Comparison of ENCODE assay signal across 32 cellular contexts in genomic region chr1:246032984-246033383, GRCh38.
"Had no signal": no experiment of that assay in that cellular context is flagged by ENCODE, and none has a peak within 500 bp of the region (broad histone marks: within the 10 kb centered on the region; RNA-seq: fewer than 3 reads in every experiment).

No MANE protein-coding gene starts in this region.

- H3K4me3 Mint-ChIP-seq: activated B cell treated with CpG ODN at 0.5 μM for 24 hours; activated CD8-positive, alpha-beta T cell treated with anti-CD3 and anti-CD28 coated beads for 36 hours; activated naive CD8-positive, alpha-beta T cell; activated T-cell treated with anti-CD3 and anti-CD28 coated beads, Interleukin-2, amount 50 U/mL, for 4 hours; activated T-helper 17 cell treated with anti-CD3 and anti-CD28 coated beads, Interleukin-2, amount 50 U/mL, for 72 hours; endodermal cell; T-helper 17 cell; T-helper 2 cell treated with Interferon-gamma antibody and Interleukin-4, amounts not matched to agents 5 μg/mL and 100 μg/mL, for 36 hours had no signal

- H3K4me1 Mint-ChIP-seq: activated T-helper 17 cell treated with anti-CD3 and anti-CD28 coated beads, Interleukin-2, amount 50 U/mL, for 72 hours; T-helper 17 cell had no signal

- H3K4me3 ChIP-seq: colonic mucosa, esophagus muscularis mucosa had no signal

- H3K27ac Mint-ChIP-seq: activated B cell treated with CpG ODN at 0.5 μM for 24 hours; activated CD8-positive, alpha-beta T cell treated with anti-CD3 and anti-CD28 coated beads for 36 hours; activated naive CD8-positive, alpha-beta T cell; activated T-helper 17 cell treated with anti-CD3 and anti-CD28 coated beads, Interleukin-2, amount 50 U/mL, for 72 hours; endodermal cell; T-helper 17 cell; T-helper 2 cell treated with Interferon-gamma antibody and Interleukin-4, amounts not matched to agents 5 μg/mL and 100 μg/mL, for 36 hours had no signal

- H3K4me1 ChIP-seq: colonic mucosa had no signal

- H3K27me3 ChIP-seq: brain microvascular endothelial cell, colonic mucosa, esophagus muscularis mucosa had no signal

- FAIRE-seq: astrocyte, bronchial epithelial cell, frontal cortex had no signal

- DNase-seq: activated B cell treated with CpG ODN at 0.5 μM for 24 hours; activated CD4-positive, alpha-beta T cell treated with anti-CD3 and anti-CD28 coated beads for 48 hours; activated CD4-positive, alpha-beta T cell treated with anti-CD3 and anti-CD28 coated beads, Interleukin-2, amount 50 U/mL, for 1 hour; activated CD4-positive, alpha-beta T cell treated with anti-CD3 and anti-CD28 coated beads, Interleukin-2, amount 50 U/mL, for 48 hours; activated CD8-positive, alpha-beta memory T cell treated with anti-CD3 and anti-CD28 coated beads for 24 hours; activated CD8-positive, alpha-beta T cell treated with anti-CD3 and anti-CD28 coated beads for 36 hours; activated effector memory CD4-positive, alpha-beta T cell treated with Interleukin-2 at 50 U/mL for 16 hours; activated gamma-delta T cell treated with Interleukin-2 at 50 U/mL for 16 hours; activated naive CD4-positive, alpha-beta T cell treated with anti-CD3 and anti-CD28 coated beads, Interleukin-2, amount 50 U/mL, for 16 hours; activated naive CD4-positive, alpha-beta T cell treated with Interleukin-2 at 50 U/mL for 16 hours; activated T-cell treated with anti-CD3 and anti-CD28 coated beads, Interleukin-2, amount 50 U/mL, for 4 hours; amniotic stem cell; anterior cingulate cortex; brain microvascular endothelial cell; central memory CD4-positive, alpha-beta T cell; colonic mucosa; effector memory CD4-positive, alpha-beta T cell; endodermal cell; erythroblast; head of caudate nucleus; T-helper 1 cell; T-helper 17 cell; T1000; WERI-Rb-1 had no signal

- H3K9me3 Mint-ChIP-seq: activated T-helper 17 cell treated with anti-CD3 and anti-CD28 coated beads, Interleukin-2, amount 50 U/mL, for 72 hours; T-helper 2 cell treated with Interferon-gamma antibody and Interleukin-4, amounts not matched to agents 5 μg/mL and 100 μg/mL, for 36 hours had no signal

- H3K27me3 Mint-ChIP-seq: activated B cell treated with CpG ODN at 0.5 μM for 24 hours; activated CD8-positive, alpha-beta T cell treated with anti-CD3 and anti-CD28 coated beads for 36 hours; activated naive CD8-positive, alpha-beta T cell; activated T-helper 17 cell treated with anti-CD3 and anti-CD28 coated beads, Interleukin-2, amount 50 U/mL, for 72 hours; T-helper 17 cell had no signal

- ATAC-seq: activated CD4-positive, CD25-positive, alpha-beta regulatory T cell treated with anti-CD3 and anti-CD28 coated beads, Interleukin-2, amount 50 U/mL, for 24 hours; activated CD8-positive, alpha-beta T cell treated with anti-CD3 and anti-CD28 coated beads for 36 hours; activated T-cell treated with anti-CD3 and anti-CD28 coated beads, Interleukin-2, amount 50 U/mL, for 4 hours; activated T-helper 17 cell treated with anti-CD3 and anti-CD28 coated beads, Interleukin-2, amount 50 U/mL, for 72 hours; T-helper 17 cell had no signal

- H3K36me3 ChIP-seq: brain microvascular endothelial cell, colonic mucosa, esophagus muscularis mucosa, WERI-Rb-1 had no signal

- H3K9me3 ChIP-seq: colonic mucosa, esophagus muscularis mucosa had no signal

- H3K27ac ChIP-seq: brain microvascular endothelial cell, colonic mucosa, esophagus muscularis mucosa, WERI-Rb-1 had no signal
